In genomic region chr1:223074427-223074826, GRCh38 we compare ENCODE assay signal across 22 cellular contexts.
A peak's percentile ranks its signal among the peaks of the same experiment; 100 is the strongest.
DNase-seq lines count a peak whose midpoint lies in the region; ATAC-seq and TF ChIP-seq lines count a peak whose summit lies in the region.
"Had no signal": no experiment of that assay in that cellular context is flagged by ENCODE, and none has a peak within 500 bp of the region (broad histone marks: within the 10 kb centered on the region; RNA-seq: fewer than 3 reads in every experiment).

No MANE protein-coding gene starts in this region.

- H4K91ac ChIP-seq in mesenchymal stem cell (ENCODE audit: low read length) = no peak overlapping the region

- H3K14ac ChIP-seq in mesenchymal stem cell (ENCODE audit: low read length in 2 of 2) = no peak overlapping the region

- WGBS in tibial nerve, 2 donors = 5 to 25% methylated on average over 2 of the region's 2 CpGs
- 44% methylated on average over 2 of the region's 2 CpGs for WGBS in mesenchymal stem cell

- H3K36me3 ChIP-seq in left ventricle myocardium inferior = no peaks in the 10 kb centered on the region
- H3K36me3 ChIP-seq in tibial nerve = no peaks in the 10 kb centered on the region
- H3K36me3 ChIP-seq in mesenchymal stem cell (ENCODE audit: control insufficient read depth in 1 of 2, insufficient read depth in 2 of 2, low read depth in 1 of 2, low read length in 2 of 2) = no peaks in the 10 kb centered on the region
- H3K36me3 ChIP-seq: pancreas, thyroid gland had no signal

- peak; percentile 51 for ATAC-seq in WTC11
- ATAC-seq in GM21528 (IDR thresholded peaks at IDR 0.05; ENCODE audit: low FRiP score, unreplicated experiment) = no peak
- no peak for ATAC-seq in HG03175 (IDR thresholded peaks at IDR 0.05; ENCODE audit: unreplicated experiment)
- no peak for ATAC-seq in HG03342 (IDR thresholded peaks at IDR 0.05; ENCODE audit: unreplicated experiment)
- ATAC-seq: CD8-positive, alpha-beta T cell; GM12878; pancreas had no signal

- H3K9me3 Mint-ChIP-seq in WTC11 (no peaks in the 10 kb centered on the region; the same call in 1 of the 2 replicates), mesothelial cell of epicardium (peaks cover 4% of the 10 kb centered on the region)
- H3K9me3 Mint-ChIP-seq: activated CD4-positive, alpha-beta memory T cell treated with anti-CD3 and anti-CD28 coated beads for 36 hours; activated naive CD4-positive, alpha-beta T cell treated with anti-CD3 and anti-CD28 coated beads for 36 hours; CD8-positive, alpha-beta T cell; naive B cell had no signal

- H2AK5ac ChIP-seq in mesenchymal stem cell (ENCODE audit: low read length, severe bottlenecking) = no peak overlapping the region

- intact Hi-C loops in left ventricle myocardium inferior (cut with micrococcal nuclease) = no loop called here

- H3K4me1 ChIP-seq in left ventricle myocardium inferior (peaks cover 53% of the 10 kb centered on the region), tibial nerve (peaks cover 0 to 37% (median 8%) of the 10 kb centered on the region in 4 donors), mesenchymal stem cell (ENCODE audit: control insufficient read depth, insufficient read depth, low read depth, low read length) (no peaks in the 10 kb centered on the region)
- H3K4me1 ChIP-seq: pancreas had no signal

- no peak overlapping the region for H3K18ac ChIP-seq in mesenchymal stem cell (ENCODE audit: low read depth in 1 of 2, low read length in 2 of 2)

- no peak for TF ChIP-seq EP300 in tibial nerve (IDR thresholded peaks at IDR 0.05)

- POLR2A ChIA-PET in WTC11 (lab: Charles Lee) = interaction anchor here (0.5 to 0.9 kb wide), 2 partner anchors 9 to 56 kb away, joined by 3 read pairs; no protein-coding TSS in a partner anchor

- H3K27me3 ChIP-seq in left ventricle myocardium inferior (ENCODE audit: low read depth) (no peaks in the 10 kb centered on the region), tibial nerve (no peaks in the 10 kb centered on the region), mesenchymal stem cell (ENCODE audit: control insufficient read depth in 1 of 2, insufficient read depth in 1 of 2, low read length in 2 of 2) (peaks cover 45 to 54% of the 10 kb centered on the region in 2 experiments)
- H3K27me3 ChIP-seq: pancreas, thyroid gland had no signal

- H3K4me3 Mint-ChIP-seq in WTC11 (no peak overlapping the region), mesothelial cell of epicardium (no peak overlapping the region)
- H3K4me3 Mint-ChIP-seq: activated CD4-positive, alpha-beta memory T cell treated with anti-CD3 and anti-CD28 coated beads for 36 hours; activated naive CD4-positive, alpha-beta T cell treated with anti-CD3 and anti-CD28 coated beads for 36 hours; CD8-positive, alpha-beta T cell; naive B cell had no signal

- no peak overlapping the region for H2BK120ac ChIP-seq in mesenchymal stem cell (ENCODE audit: low read depth, low read length)

- H3K4me1 Mint-ChIP-seq in WTC11 (peaks cover 48% of the 10 kb centered on the region), mesothelial cell of epicardium (peaks cover 40% of the 10 kb centered on the region)
- H3K4me1 Mint-ChIP-seq: naive B cell had no signal

- H4K8ac ChIP-seq in mesenchymal stem cell (ENCODE audit: low read length) = no peak overlapping the region

- no peaks in the 10 kb centered on the region for H3K79me1 ChIP-seq in mesenchymal stem cell (replicated peaks; ENCODE audit: low read length, poor library complexity, severe bottlenecking)

- no peak overlapping the region for H3K4ac ChIP-seq in mesenchymal stem cell (ENCODE audit: low read depth in 1 of 2, low read length in 2 of 2)

- no peak for TF ChIP-seq CTCF in WTC11 (IDR thresholded peaks at IDR 0.05)
- TF ChIP-seq CTCF in left ventricle myocardium inferior (IDR thresholded peaks at IDR 0.05; ENCODE audit: borderline replicate concordance) = no peak
- TF ChIP-seq CTCF in mesothelial cell of epicardium (IDR thresholded peaks at IDR 0.05; ENCODE audit: unreplicated experiment) = no peak
- no peak for TF ChIP-seq CTCF in tibial nerve (IDR thresholded peaks at IDR 0.05)

- no peak overlapping the region for H2BK15ac ChIP-seq in mesenchymal stem cell (ENCODE audit: low read depth, poor library complexity, severe bottlenecking)

- CTCF ChIA-PET in WTC11 (lab: Charles Lee) = interaction anchor here (1.2 to 5.4 kb wide), 2 partner anchors 15 to 59 kb away, joined by 4 to 32 read pairs; no protein-coding TSS in a partner anchor

- TF ChIP-seq POLR2A in tibial nerve (IDR thresholded peaks at IDR 0.05) = no peak

- no peak overlapping the region for H2AFZ ChIP-seq in mesenchymal stem cell (ENCODE audit: low read depth, low read length)

- peak overlapping the region; percentile 80 for H3K27ac ChIP-seq in left ventricle myocardium inferior (replicated peaks)
- peak overlapping the region; percentile 47 to 81 (median 68) for H3K27ac ChIP-seq in tibial nerve
- no peak overlapping the region for H3K27ac ChIP-seq in mesenchymal stem cell (ENCODE audit: low read length, poor library complexity, severe bottlenecking)
- H3K27ac ChIP-seq: epithelial cell of prostate, pancreas had no signal

- no peak overlapping the region for H3K23ac ChIP-seq in mesenchymal stem cell (ENCODE audit: low read length in 2 of 2)

- H3K4me3 ChIP-seq in left ventricle myocardium inferior (peak overlapping the region; percentile 29), tibial nerve (peak overlapping the region in 1 of 4 donors; percentile 11), mesenchymal stem cell (ENCODE audit: insufficient read depth in 1 of 2, low read depth in 1 of 2, low read length in 2 of 2) (no peak overlapping the region)
- H3K4me3 ChIP-seq: GM12878, pancreas, skin epidermis, thyroid gland had no signal

- H3K9me3 ChIP-seq in left ventricle myocardium inferior (replicated peaks) = no peaks in the 10 kb centered on the region
- no peaks in the 10 kb centered on the region for H3K9me3 ChIP-seq in tibial nerve
- no peaks in the 10 kb centered on the region for H3K9me3 ChIP-seq in mesenchymal stem cell (ENCODE audit: control insufficient read depth, low read length)
- H3K9me3 ChIP-seq: pancreas, thyroid gland had no signal

- no peak overlapping the region for H3K4me2 ChIP-seq in mesenchymal stem cell (ENCODE audit: low read length, poor library complexity, severe bottlenecking)

- H3K36me3 Mint-ChIP-seq in WTC11 (no peaks in the 10 kb centered on the region), mesothelial cell of epicardium (no peaks in the 10 kb centered on the region)
- H3K36me3 Mint-ChIP-seq: activated CD4-positive, alpha-beta memory T cell treated with anti-CD3 and anti-CD28 coated beads for 36 hours; CD8-positive, alpha-beta T cell; naive B cell had no signal

- no peak overlapping the region for H3K9ac ChIP-seq in mesenchymal stem cell (ENCODE audit: low read length)

- no peak overlapping the region for H2BK12ac ChIP-seq in mesenchymal stem cell (ENCODE audit: low read length in 2 of 2)

- H3K27me3 Mint-ChIP-seq in WTC11 (ENCODE audit: low read depth) (peaks cover 60% of the 10 kb centered on the region), mesothelial cell of epicardium (ENCODE audit: low read depth) (no peaks in the 10 kb centered on the region)

- H3K27ac Mint-ChIP-seq in WTC11 (no peak overlapping the region), mesothelial cell of epicardium (peak overlapping the region; percentile 64)
- H3K27ac Mint-ChIP-seq: activated CD4-positive, alpha-beta memory T cell treated with anti-CD3 and anti-CD28 coated beads for 36 hours; activated naive CD4-positive, alpha-beta T cell treated with anti-CD3 and anti-CD28 coated beads for 36 hours; CD8-positive, alpha-beta T cell had no signal

- no peak overlapping the region for H2BK5ac ChIP-seq in mesenchymal stem cell (ENCODE audit: low read depth, low read length, poor library complexity, severe bottlenecking)

- DNase-seq in WTC11 (ENCODE audit: low spot score) (no peak), left ventricle myocardium inferior (no peak), mesothelial cell of epicardium (ENCODE audit: low spot score in 2 of 2, unreplicated experiment in 2 of 2) (no peak), tibial nerve (ENCODE audit: low spot score in 2 of 2) (no peak), mesenchymal stem cell (no peak)
- DNase-seq: activated CD4-positive, alpha-beta memory T cell treated with anti-CD3 and anti-CD28 coated beads for 36 hours; activated naive CD4-positive, alpha-beta T cell treated with anti-CD3 and anti-CD28 coated beads for 36 hours; CD8-positive, alpha-beta T cell; central memory CD4-positive, alpha-beta T cell; GOT3; Karpas-422; naive B cell; NCI-H1048; pancreas; stimulated activated naive CD4-positive, alpha-beta T cell treated with Interleukin-2 at 50 U/mL for 16 hours had no signal

TF ChIP-seq in WTC11, 78 proteins besides CTCF, POLR2A, EP300 and RAD21:
- TF ChIP-seq ZNF396 (CRISPR knock-in tag; IDR thresholded peaks at IDR 0.05; ENCODE audit: borderline replicate concordance) = no peak
- TF ChIP-seq JAZF1 (CRISPR knock-in tag; IDR thresholded peaks at IDR 0.05) = no peak
- peak; percentile 74 for TF ChIP-seq ZNF423 (CRISPR knock-in tag; IDR thresholded peaks at IDR 0.05)
TF ChIP-seq in WTC11: peak in this region for 1.
